ENCODE assay signal across 1 cellular context in the genomic region with DNA sequence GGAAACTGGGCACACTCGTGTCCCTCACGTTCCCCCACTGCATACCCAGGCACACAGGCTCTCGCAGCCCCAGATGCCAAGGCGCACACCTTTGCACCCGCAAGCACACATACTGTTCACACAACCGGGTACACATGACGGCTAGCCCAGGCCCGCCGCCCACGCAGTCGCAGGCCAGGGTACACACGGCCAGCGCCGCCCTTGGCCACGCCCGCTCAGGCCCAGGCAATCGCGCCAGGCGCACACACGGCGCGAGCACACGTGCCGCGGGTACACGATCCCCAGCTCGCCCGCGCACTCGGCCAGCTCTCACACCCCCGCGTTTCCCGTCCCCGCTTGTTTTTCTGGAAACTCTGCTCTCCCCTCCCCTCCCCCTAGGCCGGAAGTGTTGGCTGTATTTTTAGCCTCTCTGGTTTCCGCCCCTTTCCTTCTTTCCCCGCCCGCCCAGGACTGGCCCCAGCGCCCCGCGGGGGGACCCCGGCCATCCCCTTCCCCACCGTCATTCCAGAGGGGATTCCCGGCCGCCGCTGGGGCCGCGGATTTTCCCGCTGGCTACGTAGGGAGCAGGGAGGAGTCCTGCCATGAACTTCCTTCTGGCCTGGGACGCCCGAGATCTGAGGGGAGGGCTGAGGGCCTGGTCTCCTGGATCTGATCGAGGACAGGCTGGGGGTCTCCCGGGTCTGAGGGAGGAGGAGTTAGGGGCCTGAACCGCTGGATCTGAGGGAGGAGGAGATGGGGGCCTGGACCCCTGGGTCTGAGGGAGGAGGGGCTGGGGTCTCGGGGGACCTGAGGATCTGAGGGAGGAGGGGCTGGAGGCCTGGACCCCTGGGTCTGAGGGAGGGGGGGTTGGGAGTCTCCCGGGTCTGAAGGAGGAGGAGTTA.
A peak's percentile ranks its signal among the peaks of the same experiment; 100 is the strongest.
TF ChIP-seq lines count a peak whose summit lies in the region.

No MANE protein-coding gene starts in this region.

TF ChIP-seq in K562, 482 proteins besides CTCF, POLR2A, EP300 and RAD21 (continued from another document and continues in another):
- TF ChIP-seq, protein P1, sequence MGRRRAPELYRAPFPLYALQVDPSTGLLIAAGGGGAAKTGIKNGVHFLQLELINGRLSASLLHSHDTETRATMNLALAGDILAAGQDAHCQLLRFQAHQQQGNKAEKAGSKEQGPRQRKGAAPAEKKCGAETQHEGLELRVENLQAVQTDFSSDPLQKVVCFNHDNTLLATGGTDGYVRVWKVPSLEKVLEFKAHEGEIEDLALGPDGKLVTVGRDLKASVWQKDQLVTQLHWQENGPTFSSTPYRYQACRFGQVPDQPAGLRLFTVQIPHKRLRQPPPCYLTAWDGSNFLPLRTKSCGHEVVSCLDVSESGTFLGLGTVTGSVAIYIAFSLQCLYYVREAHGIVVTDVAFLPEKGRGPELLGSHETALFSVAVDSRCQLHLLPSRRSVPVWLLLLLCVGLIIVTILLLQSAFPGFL (CRISPR knock-in tag; IDR thresholded peaks at IDR 0.05): no peak
- TF ChIP-seq, protein P2, sequence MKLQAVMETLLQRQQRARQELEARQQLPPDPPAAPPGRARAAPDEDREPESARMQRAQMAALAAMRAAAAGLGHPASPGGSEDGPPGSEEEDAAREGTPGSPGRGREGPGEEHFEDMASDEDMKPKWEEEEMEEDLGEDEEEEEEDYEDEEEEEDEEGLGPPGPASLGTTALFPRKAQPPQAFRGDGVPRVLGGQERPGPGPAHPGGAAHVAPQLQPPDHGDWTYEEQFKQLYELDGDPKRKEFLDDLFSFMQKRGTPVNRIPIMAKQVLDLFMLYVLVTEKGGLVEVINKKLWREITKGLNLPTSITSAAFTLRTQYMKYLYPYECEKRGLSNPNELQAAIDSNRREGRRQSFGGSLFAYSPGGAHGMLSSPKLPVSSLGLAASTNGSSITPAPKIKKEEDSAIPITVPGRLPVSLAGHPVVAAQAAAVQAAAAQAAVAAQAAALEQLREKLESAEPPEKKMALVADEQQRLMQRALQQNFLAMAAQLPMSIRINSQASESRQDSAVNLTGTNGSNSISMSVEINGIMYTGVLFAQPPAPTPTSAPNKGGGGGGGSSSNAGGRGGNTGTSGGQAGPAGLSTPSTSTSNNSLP (IDR thresholded peaks at IDR 0.05; ENCODE audit: borderline replicate concordance, low read depth, low read length): no peak
- TF ChIP-seq ZNF146 (CRISPR knock-in tag; IDR thresholded peaks at IDR 0.05; ENCODE audit: unreplicated experiment) (no peak), GTF2E2 (tag; IDR thresholded peaks at IDR 0.05) (no peak; the same call in 1 of the 2 replicates), DIDO1 (tag; IDR thresholded peaks at IDR 0.05; ENCODE audit: low read depth) (no peak), NCOR1 (IDR thresholded peaks at IDR 0.05) (peak; percentile 94), NR2C2 (CRISPR knock-in tag; IDR thresholded peaks at IDR 0.05) (peak; percentile 11; the same call in 1 of the 2 replicates), NR2C2 (tag; IDR thresholded peaks at IDR 0.05) (no peak), E2F3 (CRISPR knock-in tag; IDR thresholded peaks at IDR 0.05) (peak; percentile 73; the same call in 1 of the 2 replicates), NONO (IDR thresholded peaks at IDR 0.05; ENCODE audit: low read depth in 2 of 2, low read length in 1 of 2) (no peak), HDAC3 (IDR thresholded peaks at IDR 0.05; ENCODE audit: borderline replicate concordance, partially characterized antibody) (peak; percentile 58), ZEB2 (IDR thresholded peaks at IDR 0.05) (no peak; the same call in 1 of the 2 replicates), PTRF (tag; IDR thresholded peaks at IDR 0.05) (no peak), SRSF9 (IDR thresholded peaks at IDR 0.05; ENCODE audit: borderline replicate concordance, low read depth, low read length) (no peak), MTA1 (IDR thresholded peaks at IDR 0.05; ENCODE audit: borderline replicate concordance) (peak; percentile 78; the same call in 1 of the 2 replicates), MCM2 (IDR thresholded peaks at IDR 0.05; ENCODE audit: low read depth) (no peak), ZNF324 (CRISPR knock-in tag; IDR thresholded peaks at IDR 0.05) (no peak), PTTG1 (tag; IDR thresholded peaks at IDR 0.05; ENCODE audit: low read depth) (no peak), ELF1 (tag; IDR thresholded peaks at IDR 0.05) (peak; percentile 86; the same call in 1 of the 2 replicates), ARID2 (IDR thresholded peaks at IDR 0.05) (peak; percentile 100), ZNF239 (CRISPR knock-in tag; IDR thresholded peaks at IDR 0.05) (no peak), ZNF133 (CRISPR knock-in tag; IDR thresholded peaks at IDR 0.05) (no peak), ZBED1 (IDR thresholded peaks at IDR 0.05) (0 out of 2 replicates have a peak, but pooled peaks have one; percentile 16), ZNF274 (IDR thresholded peaks at IDR 0.05; ENCODE audit: borderline replicate concordance, low read depth, low read length) (no peak), NEUROD1 (IDR thresholded peaks at IDR 0.05; ENCODE audit: borderline replicate concordance, low read depth, low read length, partially characterized antibody) (peak; percentile 60), SPI1 (IDR thresholded peaks at IDR 0.05; ENCODE audit: borderline replicate concordance, low read depth, low read length) (no peak)
- TF ChIP-seq, protein P3, sequence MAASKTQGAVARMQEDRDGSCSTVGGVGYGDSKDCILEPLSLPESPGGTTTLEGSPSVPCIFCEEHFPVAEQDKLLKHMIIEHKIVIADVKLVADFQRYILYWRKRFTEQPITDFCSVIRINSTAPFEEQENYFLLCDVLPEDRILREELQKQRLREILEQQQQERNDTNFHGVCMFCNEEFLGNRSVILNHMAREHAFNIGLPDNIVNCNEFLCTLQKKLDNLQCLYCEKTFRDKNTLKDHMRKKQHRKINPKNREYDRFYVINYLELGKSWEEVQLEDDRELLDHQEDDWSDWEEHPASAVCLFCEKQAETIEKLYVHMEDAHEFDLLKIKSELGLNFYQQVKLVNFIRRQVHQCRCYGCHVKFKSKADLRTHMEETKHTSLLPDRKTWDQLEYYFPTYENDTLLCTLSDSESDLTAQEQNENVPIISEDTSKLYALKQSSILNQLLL (CRISPR knock-in tag; IDR thresholded peaks at IDR 0.05; ENCODE audit: borderline replicate concordance): no peak
- TF ChIP-seq, protein P4, sequence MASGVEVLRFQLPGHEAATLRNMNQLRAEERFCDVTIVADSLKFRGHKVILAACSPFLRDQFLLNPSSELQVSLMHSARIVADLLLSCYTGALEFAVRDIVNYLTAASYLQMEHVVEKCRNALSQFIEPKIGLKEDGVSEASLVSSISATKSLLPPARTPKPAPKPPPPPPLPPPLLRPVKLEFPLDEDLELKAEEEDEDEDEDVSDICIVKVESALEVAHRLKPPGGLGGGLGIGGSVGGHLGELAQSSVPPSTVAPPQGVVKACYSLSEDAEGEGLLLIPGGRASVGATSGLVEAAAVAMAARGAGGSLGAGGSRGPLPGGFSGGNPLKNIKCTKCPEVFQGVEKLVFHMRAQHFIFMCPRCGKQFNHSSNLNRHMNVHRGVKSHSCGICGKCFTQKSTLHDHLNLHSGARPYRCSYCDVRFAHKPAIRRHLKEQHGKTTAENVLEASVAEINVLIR (CRISPR knock-in tag; IDR thresholded peaks at IDR 0.05): no peak
- TF ChIP-seq, protein P5, sequence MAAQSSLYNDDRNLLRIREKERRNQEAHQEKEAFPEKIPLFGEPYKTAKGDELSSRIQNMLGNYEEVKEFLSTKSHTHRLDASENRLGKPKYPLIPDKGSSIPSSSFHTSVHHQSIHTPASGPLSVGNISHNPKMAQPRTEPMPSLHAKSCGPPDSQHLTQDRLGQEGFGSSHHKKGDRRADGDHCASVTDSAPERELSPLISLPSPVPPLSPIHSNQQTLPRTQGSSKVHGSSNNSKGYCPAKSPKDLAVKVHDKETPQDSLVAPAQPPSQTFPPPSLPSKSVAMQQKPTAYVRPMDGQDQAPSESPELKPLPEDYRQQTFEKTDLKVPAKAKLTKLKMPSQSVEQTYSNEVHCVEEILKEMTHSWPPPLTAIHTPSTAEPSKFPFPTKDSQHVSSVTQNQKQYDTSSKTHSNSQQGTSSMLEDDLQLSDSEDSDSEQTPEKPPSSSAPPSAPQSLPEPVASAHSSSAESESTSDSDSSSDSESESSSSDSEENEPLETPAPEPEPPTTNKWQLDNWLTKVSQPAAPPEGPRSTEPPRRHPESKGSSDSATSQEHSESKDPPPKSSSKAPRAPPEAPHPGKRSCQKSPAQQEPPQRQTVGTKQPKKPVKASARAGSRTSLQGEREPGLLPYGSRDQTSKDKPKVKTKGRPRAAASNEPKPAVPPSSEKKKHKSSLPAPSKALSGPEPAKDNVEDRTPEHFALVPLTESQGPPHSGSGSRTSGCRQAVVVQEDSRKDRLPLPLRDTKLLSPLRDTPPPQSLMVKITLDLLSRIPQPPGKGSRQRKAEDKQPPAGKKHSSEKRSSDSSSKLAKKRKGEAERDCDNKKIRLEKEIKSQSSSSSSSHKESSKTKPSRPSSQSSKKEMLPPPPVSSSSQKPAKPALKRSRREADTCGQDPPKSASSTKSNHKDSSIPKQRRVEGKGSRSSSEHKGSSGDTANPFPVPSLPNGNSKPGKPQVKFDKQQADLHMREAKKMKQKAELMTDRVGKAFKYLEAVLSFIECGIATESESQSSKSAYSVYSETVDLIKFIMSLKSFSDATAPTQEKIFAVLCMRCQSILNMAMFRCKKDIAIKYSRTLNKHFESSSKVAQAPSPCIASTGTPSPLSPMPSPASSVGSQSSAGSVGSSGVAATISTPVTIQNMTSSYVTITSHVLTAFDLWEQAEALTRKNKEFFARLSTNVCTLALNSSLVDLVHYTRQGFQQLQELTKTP (IDR thresholded peaks at IDR 0.05; ENCODE audit: low read depth in 1 of 2, partially characterized antibody in 2 of 2): peak in 1 of 2 experiments; percentile 92
- TF ChIP-seq, protein P6, sequence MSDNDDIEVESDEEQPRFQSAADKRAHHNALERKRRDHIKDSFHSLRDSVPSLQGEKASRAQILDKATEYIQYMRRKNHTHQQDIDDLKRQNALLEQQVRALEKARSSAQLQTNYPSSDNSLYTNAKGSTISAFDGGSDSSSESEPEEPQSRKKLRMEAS (CRISPR knock-in tag; IDR thresholded peaks at IDR 0.05): peak; percentile 94
- TF ChIP-seq, protein P7, sequence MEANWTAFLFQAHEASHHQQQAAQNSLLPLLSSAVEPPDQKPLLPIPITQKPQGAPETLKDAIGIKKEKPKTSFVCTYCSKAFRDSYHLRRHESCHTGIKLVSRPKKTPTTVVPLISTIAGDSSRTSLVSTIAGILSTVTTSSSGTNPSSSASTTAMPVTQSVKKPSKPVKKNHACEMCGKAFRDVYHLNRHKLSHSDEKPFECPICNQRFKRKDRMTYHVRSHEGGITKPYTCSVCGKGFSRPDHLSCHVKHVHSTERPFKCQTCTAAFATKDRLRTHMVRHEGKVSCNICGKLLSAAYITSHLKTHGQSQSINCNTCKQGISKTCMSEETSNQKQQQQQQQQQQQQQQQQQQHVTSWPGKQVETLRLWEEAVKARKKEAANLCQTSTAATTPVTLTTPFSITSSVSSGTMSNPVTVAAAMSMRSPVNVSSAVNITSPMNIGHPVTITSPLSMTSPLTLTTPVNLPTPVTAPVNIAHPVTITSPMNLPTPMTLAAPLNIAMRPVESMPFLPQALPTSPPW (CRISPR knock-in tag; IDR thresholded peaks at IDR 0.05): peak; percentile 86
- TF ChIP-seq, protein P8, sequence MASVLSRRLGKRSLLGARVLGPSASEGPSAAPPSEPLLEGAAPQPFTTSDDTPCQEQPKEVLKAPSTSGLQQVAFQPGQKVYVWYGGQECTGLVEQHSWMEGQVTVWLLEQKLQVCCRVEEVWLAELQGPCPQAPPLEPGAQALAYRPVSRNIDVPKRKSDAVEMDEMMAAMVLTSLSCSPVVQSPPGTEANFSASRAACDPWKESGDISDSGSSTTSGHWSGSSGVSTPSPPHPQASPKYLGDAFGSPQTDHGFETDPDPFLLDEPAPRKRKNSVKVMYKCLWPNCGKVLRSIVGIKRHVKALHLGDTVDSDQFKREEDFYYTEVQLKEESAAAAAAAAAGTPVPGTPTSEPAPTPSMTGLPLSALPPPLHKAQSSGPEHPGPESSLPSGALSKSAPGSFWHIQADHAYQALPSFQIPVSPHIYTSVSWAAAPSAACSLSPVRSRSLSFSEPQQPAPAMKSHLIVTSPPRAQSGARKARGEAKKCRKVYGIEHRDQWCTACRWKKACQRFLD (CRISPR knock-in tag; IDR thresholded peaks at IDR 0.05): no peak
- TF ChIP-seq, protein P9, sequence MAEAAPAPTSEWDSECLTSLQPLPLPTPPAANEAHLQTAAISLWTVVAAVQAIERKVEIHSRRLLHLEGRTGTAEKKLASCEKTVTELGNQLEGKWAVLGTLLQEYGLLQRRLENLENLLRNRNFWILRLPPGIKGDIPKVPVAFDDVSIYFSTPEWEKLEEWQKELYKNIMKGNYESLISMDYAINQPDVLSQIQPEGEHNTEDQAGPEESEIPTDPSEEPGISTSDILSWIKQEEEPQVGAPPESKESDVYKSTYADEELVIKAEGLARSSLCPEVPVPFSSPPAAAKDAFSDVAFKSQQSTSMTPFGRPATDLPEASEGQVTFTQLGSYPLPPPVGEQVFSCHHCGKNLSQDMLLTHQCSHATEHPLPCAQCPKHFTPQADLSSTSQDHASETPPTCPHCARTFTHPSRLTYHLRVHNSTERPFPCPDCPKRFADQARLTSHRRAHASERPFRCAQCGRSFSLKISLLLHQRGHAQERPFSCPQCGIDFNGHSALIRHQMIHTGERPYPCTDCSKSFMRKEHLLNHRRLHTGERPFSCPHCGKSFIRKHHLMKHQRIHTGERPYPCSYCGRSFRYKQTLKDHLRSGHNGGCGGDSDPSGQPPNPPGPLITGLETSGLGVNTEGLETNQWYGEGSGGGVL (CRISPR knock-in tag; IDR thresholded peaks at IDR 0.05): no peak
- TF ChIP-seq, protein P10, sequence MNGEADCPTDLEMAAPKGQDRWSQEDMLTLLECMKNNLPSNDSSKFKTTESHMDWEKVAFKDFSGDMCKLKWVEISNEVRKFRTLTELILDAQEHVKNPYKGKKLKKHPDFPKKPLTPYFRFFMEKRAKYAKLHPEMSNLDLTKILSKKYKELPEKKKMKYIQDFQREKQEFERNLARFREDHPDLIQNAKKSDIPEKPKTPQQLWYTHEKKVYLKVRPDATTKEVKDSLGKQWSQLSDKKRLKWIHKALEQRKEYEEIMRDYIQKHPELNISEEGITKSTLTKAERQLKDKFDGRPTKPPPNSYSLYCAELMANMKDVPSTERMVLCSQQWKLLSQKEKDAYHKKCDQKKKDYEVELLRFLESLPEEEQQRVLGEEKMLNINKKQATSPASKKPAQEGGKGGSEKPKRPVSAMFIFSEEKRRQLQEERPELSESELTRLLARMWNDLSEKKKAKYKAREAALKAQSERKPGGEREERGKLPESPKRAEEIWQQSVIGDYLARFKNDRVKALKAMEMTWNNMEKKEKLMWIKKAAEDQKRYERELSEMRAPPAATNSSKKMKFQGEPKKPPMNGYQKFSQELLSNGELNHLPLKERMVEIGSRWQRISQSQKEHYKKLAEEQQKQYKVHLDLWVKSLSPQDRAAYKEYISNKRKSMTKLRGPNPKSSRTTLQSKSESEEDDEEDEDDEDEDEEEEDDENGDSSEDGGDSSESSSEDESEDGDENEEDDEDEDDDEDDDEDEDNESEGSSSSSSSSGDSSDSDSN (IDR thresholded peaks at IDR 0.05; ENCODE audit: borderline replicate concordance in 1 of 2, low read depth in 2 of 2, low read length in 2 of 2): 0 out of 4 replicates have a peak, but pooled peaks of 1 of the 2 experiments have one; percentile 37
- TF ChIP-seq, protein P11, sequence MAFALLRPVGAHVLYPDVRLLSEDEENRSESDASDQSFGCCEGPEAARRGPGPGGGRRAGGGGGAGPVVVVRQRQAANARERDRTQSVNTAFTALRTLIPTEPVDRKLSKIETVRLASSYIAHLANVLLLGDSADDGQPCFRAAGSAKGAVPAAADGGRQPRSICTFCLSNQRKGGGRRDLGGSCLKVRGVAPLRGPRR (CRISPR knock-in tag; IDR thresholded peaks at IDR 0.05): no peak
- TF ChIP-seq, protein P12, sequence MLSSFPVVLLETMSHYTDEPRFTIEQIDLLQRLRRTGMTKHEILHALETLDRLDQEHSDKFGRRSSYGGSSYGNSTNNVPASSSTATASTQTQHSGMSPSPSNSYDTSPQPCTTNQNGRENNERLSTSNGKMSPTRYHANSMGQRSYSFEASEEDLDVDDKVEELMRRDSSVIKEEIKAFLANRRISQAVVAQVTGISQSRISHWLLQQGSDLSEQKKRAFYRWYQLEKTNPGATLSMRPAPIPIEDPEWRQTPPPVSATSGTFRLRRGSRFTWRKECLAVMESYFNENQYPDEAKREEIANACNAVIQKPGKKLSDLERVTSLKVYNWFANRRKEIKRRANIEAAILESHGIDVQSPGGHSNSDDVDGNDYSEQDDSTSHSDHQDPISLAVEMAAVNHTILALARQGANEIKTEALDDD (IDR thresholded peaks at IDR 0.05): no peak
